9 cellular contexts compared by ENCODE assay signal in the genomic region with DNA sequence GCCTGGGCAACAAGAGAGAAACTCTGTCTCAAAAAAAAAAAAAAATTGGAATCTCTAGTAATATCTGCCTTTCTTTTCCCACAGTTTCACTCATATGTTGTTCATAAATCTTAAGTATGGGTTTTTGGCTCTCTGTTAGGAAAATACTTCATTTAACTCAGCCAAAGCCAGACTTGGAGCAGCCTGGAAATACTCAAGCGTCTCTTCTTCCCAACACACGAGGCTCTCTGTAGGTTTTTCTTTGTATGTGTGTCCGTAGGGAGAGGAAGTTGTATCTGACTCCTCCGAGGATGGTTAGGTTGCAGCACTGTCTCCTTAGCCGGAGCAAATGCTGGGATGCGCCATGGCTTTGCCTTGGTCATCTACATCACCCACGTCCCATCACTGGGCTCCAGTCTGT. TPM values are rescaled to one million over a fixed set of nuclear protein-coding genes. Genes with fewer than 3 reads are reported as not detected.
"Had no signal": no experiment of that assay in that cellular context is flagged by ENCODE, and none has a peak within 500 bp of the region (broad histone marks: within the 10 kb centered on the region; RNA-seq: fewer than 3 reads in every experiment).

No MANE protein-coding gene starts in this region.

RNA-seq across cellular contexts. Expression of gene LYZL2, which starts 25.5 kb away (rescaled TPM):
- total RNA-seq: LHCN-M2, MCF 10A, NCI-H460, OCI-LY7, PC-9, Right ventricle myocardium inferior, RPMI7951, SJCRH30, SK-MEL-5 had no signal
